8 cellular contexts compared by ENCODE assay signal in genomic region chr1:207866471-207867135, GRCh38. TPM values are rescaled to one million over a fixed set of nuclear protein-coding genes. Genes with fewer than 3 reads are reported as not detected.
DNase-seq lines count a peak whose midpoint lies in the region; ATAC-seq and TF ChIP-seq lines count a peak whose summit lies in the region.

No MANE protein-coding gene starts in this region.

- no peaks in the 10 kb centered on the region for H3K27me3 ChIP-seq in CD8-positive, alpha-beta T cell (ENCODE audit: insufficient read depth, low read length)
- H3K27me3 ChIP-seq in esophagus squamous epithelium (no peaks in the 10 kb centered on the region), neural progenitor cell (peaks cover 38% of the 10 kb centered on the region), H7 (ENCODE audit: control insufficient read depth, insufficient read depth, low read length) (peaks cover 16% of the 10 kb centered on the region)

- no peak for TF ChIP-seq POLR2A in esophagus squamous epithelium (IDR thresholded peaks at IDR 0.05)

- no peaks in the 10 kb centered on the region for H3K36me3 ChIP-seq in CD8-positive, alpha-beta T cell (ENCODE audit: insufficient read depth, low read length)
- H3K36me3 ChIP-seq in esophagus squamous epithelium (peaks cover 0 to 46% (median 3%) of the 10 kb centered on the region in 3 donors), neural progenitor cell (no peaks in the 10 kb centered on the region), H7 (replicated peaks; ENCODE audit: control insufficient read depth, insufficient read depth, low read length) (no peaks in the 10 kb centered on the region)

- H3K4me2 ChIP-seq in neural progenitor cell: no peak overlapping the region

- POLR2A ChIA-PET in CD8-positive, alpha-beta T cell (lab: Charles Lee): interaction anchor here (0.6 to 4.0 kb wide), 4 partner anchors 13 to 43 kb away, joined by 3 to 62 read pairs (median 10); no protein-coding TSS in a partner anchor

- CTCF ChIA-PET in CD8-positive, alpha-beta T cell (lab: Charles Lee): interaction anchor here (1.1 to 16.7 kb wide), 5 partner anchors 19 to 70 kb away, joined by 3 to 321 read pairs (median 4); no protein-coding TSS in a partner anchor

- no peak overlapping the region for H2AFZ ChIP-seq in neural progenitor cell (replicated peaks)

- H3K36me3 Mint-ChIP-seq in CD8-positive, alpha-beta T cell: peaks cover 47% of the 10 kb centered on the region
- peaks cover 52% of the 10 kb centered on the region for H3K36me3 Mint-ChIP-seq in T-helper 1 cell treated with Interleukin-12 subunit alpha and Interleukin-12 subunit beta and Interleukin-4 antibody, amounts not matched to agents 30 μg/mL and 1 μg/mL, for 36 hours (ENCODE audit: low read depth)
- H3K36me3 Mint-ChIP-seq in neural progenitor cell: peaks cover 7% of the 10 kb centered on the region

- H3K9me3 ChIP-seq in CD8-positive, alpha-beta T cell (ENCODE audit: low read length): no peaks in the 10 kb centered on the region
- H3K9me3 ChIP-seq in esophagus squamous epithelium (no peaks in the 10 kb centered on the region), neural progenitor cell (ENCODE audit: low read depth) (no peaks in the 10 kb centered on the region)

- peak overlapping the region; percentile 66 for H3K4me3 ChIP-seq in CD8-positive, alpha-beta T cell (ENCODE audit: low read depth, low read length)
- peak overlapping the region; percentile 1 to 95 (median 80) for H3K4me3 ChIP-seq in esophagus squamous epithelium
- no peak overlapping the region for H3K4me3 ChIP-seq in neural progenitor cell
- no peak overlapping the region for H3K4me3 ChIP-seq in H7 (ENCODE audit: insufficient read depth, low read depth, low read length)

- H3K27ac Mint-ChIP-seq in CD8-positive, alpha-beta T cell: peak overlapping the region; percentile 96
- H3K27ac Mint-ChIP-seq in T-helper 1 cell treated with Interleukin-12 subunit alpha and Interleukin-12 subunit beta and Interleukin-4 antibody, amounts not matched to agents 30 μg/mL and 1 μg/mL, for 36 hours: peak overlapping the region; percentile 93
- peak overlapping the region; percentile 18 for H3K27ac Mint-ChIP-seq in neural progenitor cell

- H3K27me3 Mint-ChIP-seq in CD8-positive, alpha-beta T cell (ENCODE audit: low read depth): no peaks in the 10 kb centered on the region
- H3K27me3 Mint-ChIP-seq in T-helper 1 cell treated with Interleukin-12 subunit alpha and Interleukin-12 subunit beta and Interleukin-4 antibody, amounts not matched to agents 30 μg/mL and 1 μg/mL, for 36 hours (ENCODE audit: low read depth): no peaks in the 10 kb centered on the region
- peaks cover 7% of the 10 kb centered on the region for H3K27me3 Mint-ChIP-seq in neural progenitor cell (ENCODE audit: insufficient read depth, low read depth)

- peaks cover 3% of the 10 kb centered on the region for H4K20me1 ChIP-seq in neural progenitor cell (ENCODE audit: low read depth)

- intact Hi-C loops in CD8-positive, alpha-beta T cell (cut with DNase I, micrococcal nuclease): loop anchor here in 1 of 2 experiments (5.0 kb wide), 1 partner anchor 114 kb away; the partner anchor contains the start of gene CD46
- intact Hi-C loops in esophagus squamous epithelium (cut with DNase I): loop anchor here (5.0 kb wide), 1 partner anchor 39 kb away; no protein-coding TSS in a partner anchor

- no peak for TF ChIP-seq CTCF in CD8-positive, alpha-beta T cell (IDR thresholded peaks at IDR 0.05)
- no peak for TF ChIP-seq CTCF in esophagus squamous epithelium (IDR thresholded peaks at IDR 0.05)
- TF ChIP-seq CTCF in neural progenitor cell (IDR thresholded peaks at IDR 0.05): no peak

- peaks cover 81% of the 10 kb centered on the region for H3K4me1 ChIP-seq in CD8-positive, alpha-beta T cell (ENCODE audit: insufficient read depth, low read length)
- H3K4me1 ChIP-seq in esophagus squamous epithelium: peaks cover 41 to 96% (median 52%) of the 10 kb centered on the region in 3 donors
- no peaks in the 10 kb centered on the region for H3K4me1 ChIP-seq in neural progenitor cell

- no peak for ATAC-seq in CD8-positive, alpha-beta T cell
- ATAC-seq in HG03571 (IDR thresholded peaks at IDR 0.05; ENCODE audit: unreplicated experiment): no peak
- no peak for ATAC-seq in HG02981 (IDR thresholded peaks at IDR 0.05; ENCODE audit: unreplicated experiment)

- peaks cover 5% of the 10 kb centered on the region for H3F3A ChIP-seq in neural progenitor cell (ENCODE audit: low read depth)

- H3K9me3 Mint-ChIP-seq in CD8-positive, alpha-beta T cell: no peaks in the 10 kb centered on the region
- H3K9me3 Mint-ChIP-seq in T-helper 1 cell treated with Interleukin-12 subunit alpha and Interleukin-12 subunit beta and Interleukin-4 antibody, amounts not matched to agents 30 μg/mL and 1 μg/mL, for 36 hours: no peaks in the 10 kb centered on the region
- H3K9me3 Mint-ChIP-seq in neural progenitor cell: no peaks in the 10 kb centered on the region

- DNase-seq in CD8-positive, alpha-beta T cell: peak in 1 of 7 experiments; percentile 38
- DNase-seq in esophagus squamous epithelium (lab: John Stamatoyannopoulos, UW) (no peak), neural progenitor cell (ENCODE audit: low spot score) (no peak), H7 (no peak), EL (no peak)

- peak overlapping the region; percentile 72 for H3K27ac ChIP-seq in CD8-positive, alpha-beta T cell (ENCODE audit: low read depth, low read length)
- H3K27ac ChIP-seq in esophagus squamous epithelium (peak overlapping the region; percentile 95 to 98 (median 96)), neural progenitor cell (no peak overlapping the region)

- 16 to 41% methylated on average over 5 to 7 of the region's 9 CpGs for WGBS in esophagus squamous epithelium, 2 donors

- H3K9ac ChIP-seq in neural progenitor cell: no peak overlapping the region

- H3K4me3 Mint-ChIP-seq in CD8-positive, alpha-beta T cell: peak overlapping the region; percentile 94
- peak overlapping the region; percentile 93 for H3K4me3 Mint-ChIP-seq in T-helper 1 cell treated with Interleukin-12 subunit alpha and Interleukin-12 subunit beta and Interleukin-4 antibody, amounts not matched to agents 30 μg/mL and 1 μg/mL, for 36 hours
- H3K4me3 Mint-ChIP-seq in neural progenitor cell: peak overlapping the region; percentile 34

- no peaks in the 10 kb centered on the region for H3K79me2 ChIP-seq in neural progenitor cell (ENCODE audit: low read depth)

- peaks cover 92% of the 10 kb centered on the region for H3K4me1 Mint-ChIP-seq in CD8-positive, alpha-beta T cell (ENCODE audit: low read depth)
- H3K4me1 Mint-ChIP-seq in T-helper 1 cell treated with Interleukin-12 subunit alpha and Interleukin-12 subunit beta and Interleukin-4 antibody, amounts not matched to agents 30 μg/mL and 1 μg/mL, for 36 hours (ENCODE audit: low read depth): peaks cover 74% of the 10 kb centered on the region
- H3K4me1 Mint-ChIP-seq in neural progenitor cell: peaks cover 13% of the 10 kb centered on the region

RNA-seq across cellular contexts. Expression of gene CD34, which starts 44.3 kb away (rescaled TPM):
- total RNA-seq in CD8-positive, alpha-beta T cell: not detected
- total RNA-seq in esophagus squamous epithelium: 10 to 100 TPM in 2 of 4 donors, 1 to 10 TPM in 2; 1.3 to 32.2 (median 11.0) TPM
- total RNA-seq in neural progenitor cell (ENCODE audit: low replicate concordance): 0.12 and 0.43 TPM in 2 replicates
- total RNA-seq in H7 (2014; rRNA removed; shearing (Covaris generic)): not detected in 2 replicates

Comparison
In these comparisons a context has a peak if more than half of its experiments do, and no peak if none do; other contexts are left out.
1. H3K4me3 ChIP-seq: peak in CD8-positive, alpha-beta T cell (single experiment) and esophagus squamous epithelium (4 of 4); none in neural progenitor cell (single experiment) and H7 (single experiment).
2. H3K27ac Mint-ChIP-seq: peak in every context shown above with its lines; median percentile 96 in CD8-positive, alpha-beta T cell; 93 in T-helper 1 cell treated with Interleukin-12 subunit alpha and Interleukin-12 subunit beta and Interleukin-4 antibody, amounts not matched to agents 30 μg/mL and 1 μg/mL, for 36 hours; 18 in neural progenitor cell.
3. H3K4me3 Mint-ChIP-seq: peak in every context shown above with its lines; median percentile 94 in CD8-positive, alpha-beta T cell; 93 in T-helper 1 cell treated with Interleukin-12 subunit alpha and Interleukin-12 subunit beta and Interleukin-4 antibody, amounts not matched to agents 30 μg/mL and 1 μg/mL, for 36 hours; 34 in neural progenitor cell.